8 cellular contexts compared by ENCODE assay signal in the genomic region with DNA sequence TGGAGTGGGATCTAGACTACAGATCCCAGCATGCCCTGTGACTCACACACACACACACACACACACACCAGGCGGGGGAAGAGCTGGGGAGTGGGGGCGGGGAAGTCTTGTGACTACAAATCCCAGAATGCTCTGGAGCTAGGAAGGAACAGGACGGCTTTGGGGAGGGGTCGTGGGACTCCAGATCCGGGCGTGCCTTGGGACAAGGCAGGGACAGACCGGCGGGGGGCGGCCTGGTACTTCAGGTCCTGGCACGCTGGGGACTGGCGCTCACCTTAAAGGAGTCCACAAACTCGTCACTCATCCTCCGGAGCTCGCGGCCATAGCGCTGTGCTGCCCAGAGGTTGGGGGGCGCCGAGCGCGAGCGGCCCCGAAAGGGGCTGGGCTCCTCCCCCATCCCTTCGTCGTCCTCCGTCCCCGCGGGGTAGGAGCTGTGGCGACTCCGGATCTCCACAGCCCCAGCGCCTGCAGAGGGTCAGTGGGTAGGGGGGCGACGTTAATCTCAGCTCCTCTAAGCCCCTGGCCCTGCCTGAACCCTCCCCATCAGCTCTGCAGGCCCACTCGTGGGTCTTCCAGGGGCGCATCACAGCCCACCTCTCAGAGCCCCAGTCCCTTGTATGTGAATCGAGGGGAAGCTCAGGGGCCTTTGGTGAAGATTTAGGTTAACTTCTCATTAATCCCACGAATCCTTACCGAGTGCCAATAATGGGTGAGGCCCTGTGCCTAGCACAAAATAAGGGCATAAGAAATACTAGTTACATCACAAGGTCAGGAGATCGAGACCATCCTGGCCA. TPM values are rescaled to one million over a fixed set of nuclear protein-coding genes. Genes with fewer than 3 reads are reported as not detected.
DNase-seq lines count a peak whose midpoint lies in the region; ATAC-seq and TF ChIP-seq lines count a peak whose summit lies in the region.

No MANE protein-coding gene starts in this region.

- ATAC-seq in right cardiac atrium (peak; percentile 28 to 40), psoas muscle (peak; percentile 34 to 50 (median 42)), HG02938 (IDR thresholded peaks at IDR 0.05; ENCODE audit: unreplicated experiment) (no peak)

- peaks cover 24% of the 10 kb centered on the region for H3K4me1 Mint-ChIP-seq in T-helper 2 cell treated with Interferon-gamma antibody and Interleukin-4, amounts not matched to agents 5 μg/mL and 100 μg/mL, for 36 hours (ENCODE audit: low read depth)

- peaks cover 5% of the 10 kb centered on the region for H3K36me3 Mint-ChIP-seq in T-helper 2 cell treated with Interferon-gamma antibody and Interleukin-4, amounts not matched to agents 5 μg/mL and 100 μg/mL, for 36 hours (ENCODE audit: low read depth)

- H3K9me3 ChIP-seq in right cardiac atrium (ENCODE audit: control insufficient read depth, low read length) (no peaks in the 10 kb centered on the region), psoas muscle (no peaks in the 10 kb centered on the region)

- H3K36me3 ChIP-seq in psoas muscle (ENCODE audit: insufficient read depth in 1 of 2, low read depth in 1 of 2), result peaks cover 0 to 18% of the 10 kb centered on the region in 2 donors

- H3K27ac Mint-ChIP-seq in T-helper 2 cell treated with Interferon-gamma antibody and Interleukin-4, amounts not matched to agents 5 μg/mL and 100 μg/mL, for 36 hours, result peak overlapping the region; percentile 95

- H3K27ac ChIP-seq in right cardiac atrium (ENCODE audit: low read length) (peak overlapping the region; percentile 77), psoas muscle (peak overlapping the region; percentile 91)

- intact Hi-C loops in right cardiac atrium (cut with DNase I) (no loop called here), psoas muscle (cut with DNase I) (loop anchor here in 1 of 2 donors (2.0 kb wide), 1 partner anchor 13 kb away; a partner anchor contains a TSS)

- WGBS in right cardiac atrium, result 4% methylated on average over 38 of the region's 38 CpGs
- 3 to 5% (median 3%) methylated on average over 30 to 38 of the region's 38 CpGs for WGBS in psoas muscle, 3 donors

- peak overlapping the region; percentile 96 for H3K4me3 Mint-ChIP-seq in T-helper 2 cell treated with Interferon-gamma antibody and Interleukin-4, amounts not matched to agents 5 μg/mL and 100 μg/mL, for 36 hours

- H3K4me1 ChIP-seq in right cardiac atrium (ENCODE audit: control insufficient read depth, insufficient read depth, low read length), result no peaks in the 10 kb centered on the region
- H3K4me1 ChIP-seq in psoas muscle, result peaks cover 20% of the 10 kb centered on the region

- DNase-seq in NCI-H187 (lab: John Stamatoyannopoulos, UW) (peak; percentile 31 to 76), anterior cingulate cortex (lab: John Stamatoyannopoulos, UW) (peak; percentile 28 to 96 (median 89)), right cardiac atrium (peak; percentile 92 to 96 (median 95)), psoas muscle (peak; percentile 90 to 95), ureter (ENCODE audit: low spot score) (peak; percentile 93)
- DNase-seq in T-helper 2 cell treated with Interferon-gamma antibody and Interleukin-4, amounts not matched to agents 5 μg/mL and 100 μg/mL, for 36 hours (ENCODE audit: low spot score), result peak; percentile 82

- no peak for TF ChIP-seq CTCF in psoas muscle (IDR thresholded peaks at IDR 0.05)

- no peaks in the 10 kb centered on the region for H3K27me3 Mint-ChIP-seq in T-helper 2 cell treated with Interferon-gamma antibody and Interleukin-4, amounts not matched to agents 5 μg/mL and 100 μg/mL, for 36 hours (ENCODE audit: low read depth)

- TF ChIP-seq POLR2A in GM15510 (IDR thresholded peaks at IDR 0.05; ENCODE audit: borderline replicate concordance, extremely low read depth, insufficient read length), result peak; percentile 59

- peak overlapping the region; percentile 50 for H3K4me3 ChIP-seq in right cardiac atrium (ENCODE audit: low read length)
- peak overlapping the region; percentile 86 for H3K4me3 ChIP-seq in psoas muscle

- no peaks in the 10 kb centered on the region for H3K9me3 Mint-ChIP-seq in T-helper 2 cell treated with Interferon-gamma antibody and Interleukin-4, amounts not matched to agents 5 μg/mL and 100 μg/mL, for 36 hours

- H3K27me3 ChIP-seq in right cardiac atrium (ENCODE audit: control insufficient read depth, insufficient read depth) (no peaks in the 10 kb centered on the region), psoas muscle (ENCODE audit: insufficient read depth in 3 of 3, low read length in 2 of 3) (no peaks in the 10 kb centered on the region)

RNA-seq across cellular contexts. Expression of a gene that starts 12.9 kb away (rescaled TPM):
- total RNA-seq in right cardiac atrium (100 to 1,000 TPM in 3 of 4 donors, 10 to 100 TPM in 1; 87.5 to 135 (median 111) TPM), psoas muscle (10 to 100 TPM; 29.8 to 32.6 (median 30.4) TPM), ureter (43.0 TPM)
- polyA plus RNA-seq in right cardiac atrium (164 TPM), psoas muscle (100 to 1,000 TPM in 1 of 3 donors, 10 to 100 TPM in 2; 27.7 to 135 (median 69.1) TPM)

RNA-seq across cellular contexts. Expression of a gene that starts 14.1 kb away (rescaled TPM):
- 10 to 100 TPM; 31.3 to 41.7 (median 38.5) TPM for total RNA-seq in right cardiac atrium
- 35.2 TPM for polyA plus RNA-seq in right cardiac atrium
- 10 to 100 TPM; 13.8 to 20.7 (median 17.6) TPM for total RNA-seq in psoas muscle
- polyA plus RNA-seq in psoas muscle, result 10 to 100 TPM; 14.2 to 49.9 (median 17.7) TPM
- total RNA-seq in ureter, result 31.0 TPM

RNA-seq across cellular contexts. Expression of a gene that starts 19.6 kb away (rescaled TPM):
- total RNA-seq in right cardiac atrium (not detected), psoas muscle (not detected), ureter (not detected)
- polyA plus RNA-seq in right cardiac atrium (0.05 TPM), psoas muscle (not detected)

RNA-seq across cellular contexts. Expression of a gene that starts 20.2 kb away (rescaled TPM):
- total RNA-seq in right cardiac atrium (10 to 100 TPM; 10.9 to 14.2 (median 13.7) TPM), psoas muscle (10 to 100 TPM in 1 of 4 donors, 1 to 10 TPM in 3; 5.9 to 10.4 (median 8.2) TPM), ureter (33.5 TPM)
- polyA plus RNA-seq in right cardiac atrium (7.9 TPM), psoas muscle (1 to 10 TPM; 3.8 to 4.7 (median 4.6) TPM)

RNA-seq across cellular contexts. Expression of a gene that starts 24.8 kb away (rescaled TPM):
- total RNA-seq in right cardiac atrium, result 100 to 1,000 TPM in 2 of 4 donors, 10 to 100 TPM in 2; 75.3 to 146 (median 105) TPM
- polyA plus RNA-seq in right cardiac atrium, result 99.9 TPM
- 100 to 1,000 TPM; 129 to 395 (median 209) TPM for total RNA-seq in psoas muscle
- 100 to 1,000 TPM; 206 to 522 (median 236) TPM for polyA plus RNA-seq in psoas muscle
- total RNA-seq in ureter, result 136 TPM
